19 cellular contexts compared by ENCODE assay signal in genomic region chr2:54855434-54855833, GRCh38.
"Had no signal": no experiment of that assay in that cellular context is flagged by ENCODE, and none has a peak within 500 bp of the region (broad histone marks: within the 10 kb centered on the region; RNA-seq: fewer than 3 reads in every experiment).

No MANE protein-coding gene starts in this region.

- H3K9me3 Mint-ChIP-seq: central memory CD8-positive, alpha-beta T cell; immature natural killer cell; mesothelial cell of epicardium; naive B cell; stimulated activated naive CD8-positive, alpha-beta T cell treated with anti-CD3 and anti-CD28 coated beads, Interleukin-15, Interleukin-2, amounts not matched to agents 100 ng/mL and 50 ng/mL, for 24 hours; type B pancreatic cell had no signal

- H3K4me1 Mint-ChIP-seq: central memory CD8-positive, alpha-beta T cell; naive B cell; neural progenitor cell had no signal

- DNase-seq: activated naive CD4-positive, alpha-beta T cell treated with Interleukin-2 at 50 U/mL for 16 hours; esophagus squamous epithelium; foreskin melanocyte; heart left ventricle; immature natural killer cell; left cardiac atrium; lower lobe of right lung; naive B cell; ovary; spleen; T-helper 9 cell had no signal

- H3K27ac Mint-ChIP-seq: immature natural killer cell; mesothelial cell of epicardium; naive B cell; neural progenitor cell; stimulated activated naive CD8-positive, alpha-beta T cell treated with anti-CD3 and anti-CD28 coated beads, Interleukin-15, Interleukin-2, amounts not matched to agents 100 ng/mL and 50 ng/mL, for 24 hours; type B pancreatic cell had no signal

- H3K4me3 Mint-ChIP-seq: central memory CD8-positive, alpha-beta T cell; immature natural killer cell; mesothelial cell of epicardium; naive B cell; neural progenitor cell; stimulated activated naive CD8-positive, alpha-beta T cell treated with anti-CD3 and anti-CD28 coated beads, Interleukin-15, Interleukin-2, amounts not matched to agents 100 ng/mL and 50 ng/mL, for 24 hours; type B pancreatic cell had no signal

- H3K36me3 Mint-ChIP-seq: immature natural killer cell, mesothelial cell of epicardium, type B pancreatic cell had no signal

- H3K27me3 Mint-ChIP-seq: naive B cell; stimulated activated naive CD8-positive, alpha-beta T cell treated with anti-CD3 and anti-CD28 coated beads, Interleukin-15, Interleukin-2, amounts not matched to agents 100 ng/mL and 50 ng/mL, for 24 hours; type B pancreatic cell had no signal

- H3K4me3 ChIP-seq: coronary artery, esophagus squamous epithelium, heart left ventricle, lower lobe of right lung, neural progenitor cell, ovary, spleen had no signal

- ATAC-seq: activated CD4-positive, CD25-positive, alpha-beta regulatory T cell treated with anti-CD3 and anti-CD28 coated beads, Interleukin-2, amount 50 U/mL, for 24 hours; heart left ventricle; left cardiac atrium; lower lobe of right lung; sciatic nerve had no signal
